In the genomic region with DNA sequence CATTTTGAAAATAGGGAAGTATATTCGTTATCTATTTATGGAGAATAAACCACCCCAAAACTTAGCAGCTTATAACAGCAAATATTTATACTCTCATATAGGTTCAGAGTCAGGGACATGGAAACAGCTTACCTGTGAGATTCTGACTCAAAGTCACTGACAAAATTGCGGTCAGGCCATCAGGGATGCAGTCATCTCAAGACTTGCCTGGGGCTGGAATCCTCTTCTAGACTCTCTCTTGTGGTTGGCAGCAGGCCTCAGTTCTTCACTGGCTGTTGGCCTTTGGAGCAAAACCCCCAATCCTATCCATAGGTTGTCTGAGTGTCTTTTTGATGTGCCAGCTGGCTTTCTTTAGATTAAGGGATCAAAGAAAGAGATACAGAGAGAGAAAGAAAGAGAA, we compare ENCODE assay signal across 32 cellular contexts.
"Had no signal": no experiment of that assay in that cellular context is flagged by ENCODE, and none has a peak within 500 bp of the region (broad histone marks: within the 10 kb centered on the region; RNA-seq: fewer than 3 reads in every experiment).

No MANE protein-coding gene starts in this region.

- H3K4me1 Mint-ChIP-seq: activated naive CD4-positive, alpha-beta T cell treated with anti-CD3 and anti-CD28 coated beads, Interleukin-2, amount 50 U/mL, for 24 hours had no signal

- H3K27ac Mint-ChIP-seq: activated CD4-positive, alpha-beta memory T cell treated with anti-CD3 and anti-CD28 coated beads for 36 hours; activated naive CD4-positive, alpha-beta T cell treated with anti-CD3 and anti-CD28 coated beads, Interleukin-2, amount 50 U/mL, for 24 hours; brain; immature natural killer cell; natural killer cell; T-helper 1 cell treated with Interleukin-12 subunit alpha and Interleukin-12 subunit beta and Interleukin-4 antibody, amounts not matched to agents 30 μg/mL and 1 μg/mL, for 36 hours; type B pancreatic cell had no signal

- H3K9me3 ChIP-seq: thoracic aorta, vagina had no signal

- H3K36me3 ChIP-seq: esophagus muscularis mucosa, left lung, thoracic aorta, vagina had no signal

- FAIRE-seq: colon, endothelial cell of umbilical vein, frontal cortex, small intestine had no signal

- H3K27me3 ChIP-seq: esophagus muscularis mucosa, hepatocyte, left lung, vagina had no signal

- H3K9me3 Mint-ChIP-seq: activated CD4-positive, alpha-beta memory T cell treated with anti-CD3 and anti-CD28 coated beads for 36 hours had no signal

- H3K4me1 ChIP-seq: esophagus muscularis mucosa, left lung, parathyroid adenoma, vagina had no signal

- ATAC-seq: left lung, natural killer cell, sciatic nerve had no signal

- H3K9ac ChIP-seq: parathyroid adenoma had no signal

- H3K4me3 ChIP-seq: esophagus muscularis mucosa, hepatocyte, left lung, lung, thoracic aorta, vagina had no signal

- H3K27ac ChIP-seq: esophagus muscularis mucosa, hepatocyte, left lung, parathyroid adenoma, thoracic aorta, vagina had no signal

- DNase-seq: activated CD4-positive, alpha-beta memory T cell treated with anti-CD3 and anti-CD28 coated beads for 36 hours; activated CD4-positive, alpha-beta T cell treated with anti-CD3 and anti-CD28 coated beads for 4 hours; activated CD4-positive, CD25-positive, alpha-beta regulatory T cell; activated gamma-delta T cell treated with Interleukin-2 at 50 U/mL for 16 hours; anterior cingulate cortex; central memory CD4-positive, alpha-beta T cell; effector memory CD4-positive, alpha-beta T cell; glutamatergic neuron; immature natural killer cell; kidney glomerular epithelial cell; left lung; midbrain; natural killer cell; small intestine; stimulated activated CD4-positive, alpha-beta T cell treated with anti-CD3 and anti-CD28 coated beads, Interleukin-15, amount 100 ng/mL, for 24 hours; stimulated activated CD8-positive, alpha-beta memory T cell treated with anti-CD3 and anti-CD28 coated beads, Interleukin-4, amount 100 ng/mL, for 48 hours; stimulated activated naive CD4-positive, alpha-beta T cell treated with Interleukin-2 at 50 U/mL for 16 hours; T1000 had no signal

- H3K36me3 Mint-ChIP-seq: activated CD4-positive, alpha-beta memory T cell treated with anti-CD3 and anti-CD28 coated beads for 36 hours; immature natural killer cell; natural killer cell had no signal

- H3K79me2 ChIP-seq: hepatocyte, parathyroid adenoma had no signal

- H3K27me3 Mint-ChIP-seq: brain, type B pancreatic cell had no signal

- H2AFZ ChIP-seq: hepatocyte had no signal

- H3K4me2 ChIP-seq: hepatocyte had no signal

- H3K4me3 Mint-ChIP-seq: activated CD4-positive, alpha-beta memory T cell treated with anti-CD3 and anti-CD28 coated beads for 36 hours; activated naive CD4-positive, alpha-beta T cell treated with anti-CD3 and anti-CD28 coated beads, Interleukin-2, amount 50 U/mL, for 24 hours; immature natural killer cell; natural killer cell; T-helper 1 cell treated with Interleukin-12 subunit alpha and Interleukin-12 subunit beta and Interleukin-4 antibody, amounts not matched to agents 30 μg/mL and 1 μg/mL, for 36 hours had no signal
